Comparison of ENCODE assay signal across 13 cellular contexts in genomic region chr1:173341307-173341706, GRCh38.
DNase-seq lines count a peak whose midpoint lies in the region; ATAC-seq and TF ChIP-seq lines count a peak whose summit lies in the region.
"Had no signal": no experiment of that assay in that cellular context is flagged by ENCODE, and none has a peak within 500 bp of the region (broad histone marks: within the 10 kb centered on the region; RNA-seq: fewer than 3 reads in every experiment).

No MANE protein-coding gene starts in this region.

- no peak for TF ChIP-seq CTCF in gastroesophageal sphincter (IDR thresholded peaks at IDR 0.05)
- no peak for TF ChIP-seq CTCF in smooth muscle cell (IDR thresholded peaks at IDR 0.05; ENCODE audit: borderline replicate concordance, insufficient read depth, poor library complexity, severe bottlenecking)

- no peak overlapping the region for H3K9ac ChIP-seq in smooth muscle cell (ENCODE audit: low read depth)

- H3K27me3 ChIP-seq in gastroesophageal sphincter: no peaks in the 10 kb centered on the region
- H3K27me3 ChIP-seq in smooth muscle cell (ENCODE audit: low read depth): no peaks in the 10 kb centered on the region
- H3K27me3 ChIP-seq: cardiac muscle cell, hepatocyte had no signal

- no peak overlapping the region for H3K27ac ChIP-seq in gastroesophageal sphincter
- H3K27ac ChIP-seq in smooth muscle cell (ENCODE audit: low read depth): peak overlapping the region; percentile 63
- H3K27ac ChIP-seq: cardiac muscle cell, hepatocyte had no signal

- DNase-seq in HCEC 1CT (peak; percentile 86), astrocyte of the hippocampus (ENCODE audit: low read depth, low spot score) (peak; percentile 80), smooth muscle cell (lab: John Stamatoyannopoulos, UW; ENCODE audit: unreplicated experiment) (no peak), GM19238 (ENCODE audit: insufficient read length, low spot score) (no peak), erythroblast (lab: John Stamatoyannopoulos, UW) (no peak), SKM-1 treated with dmso at 0.1 percent for 144 hours (lab: John Stamatoyannopoulos, UW; ENCODE audit: unreplicated experiment) (no peak)
- DNase-seq: effector memory CD4-positive, alpha-beta T cell; MM.1S; NCI-H2029; NCI-H524 treated with DMSO at 0.1 percent for 48 hours had no signal

- H4K20me1 ChIP-seq in smooth muscle cell (ENCODE audit: low read depth): no peaks in the 10 kb centered on the region

- no peak overlapping the region for H2AFZ ChIP-seq in smooth muscle cell (ENCODE audit: low read depth)
- H2AFZ ChIP-seq: hepatocyte had no signal

- H3K4me3 ChIP-seq in gastroesophageal sphincter (no peak overlapping the region), smooth muscle cell (no peak overlapping the region)
- H3K4me3 ChIP-seq: cardiac muscle cell, hepatocyte had no signal

- no peak for TF ChIP-seq EP300 in gastroesophageal sphincter (IDR thresholded peaks at IDR 0.05)

- H3K4me2 ChIP-seq in smooth muscle cell: peak overlapping the region; percentile 11
- H3K4me2 ChIP-seq: hepatocyte had no signal

- 33 to 39% methylated on average over 3 to 5 of the region's 5 CpGs for WGBS in gastroesophageal sphincter (ENCODE audit: low coverage in 1 of 2), 2 donors
- 37% methylated on average over 5 of the region's 5 CpGs for WGBS in smooth muscle cell (ENCODE audit: low lambda C conversion rate)

- H3K36me3 ChIP-seq in gastroesophageal sphincter: no peaks in the 10 kb centered on the region
- H3K36me3 ChIP-seq in smooth muscle cell (ENCODE audit: low read depth): no peaks in the 10 kb centered on the region
- H3K36me3 ChIP-seq: cardiac muscle cell had no signal

- no peaks in the 10 kb centered on the region for H3K79me2 ChIP-seq in smooth muscle cell (ENCODE audit: low read depth)
- H3K79me2 ChIP-seq: hepatocyte had no signal

- H3F3A ChIP-seq in smooth muscle cell (ENCODE audit: low read depth): no peaks in the 10 kb centered on the region

- no peaks in the 10 kb centered on the region for H3K9me3 ChIP-seq in gastroesophageal sphincter
- H3K9me3 ChIP-seq in smooth muscle cell (replicated peaks; ENCODE audit: low read depth): no peaks in the 10 kb centered on the region

- no peaks in the 10 kb centered on the region for H3K4me1 ChIP-seq in gastroesophageal sphincter
- H3K4me1 ChIP-seq in smooth muscle cell (ENCODE audit: low read depth): no peaks in the 10 kb centered on the region

- TF ChIP-seq POLR2A in gastroesophageal sphincter (IDR thresholded peaks at IDR 0.05): no peak
- TF ChIP-seq POLR2A in erythroblast (IDR thresholded peaks at IDR 0.05; ENCODE audit: low read length): no peak

- ATAC-seq in gastroesophageal sphincter: peak; percentile 60

Comparison
In these comparisons a context has a peak if more than half of its experiments do, and no peak if none do; other contexts are left out.
1. DNase-seq: peak in HCEC 1CT (single experiment) and astrocyte of the hippocampus (single experiment); none in smooth muscle cell (single experiment), GM19238 (single experiment), erythroblast (0 of 2) and SKM-1 treated with dmso at 0.1 percent for 144 hours (single experiment).